1 cellular context compared by ENCODE assay signal in the genomic region with DNA sequence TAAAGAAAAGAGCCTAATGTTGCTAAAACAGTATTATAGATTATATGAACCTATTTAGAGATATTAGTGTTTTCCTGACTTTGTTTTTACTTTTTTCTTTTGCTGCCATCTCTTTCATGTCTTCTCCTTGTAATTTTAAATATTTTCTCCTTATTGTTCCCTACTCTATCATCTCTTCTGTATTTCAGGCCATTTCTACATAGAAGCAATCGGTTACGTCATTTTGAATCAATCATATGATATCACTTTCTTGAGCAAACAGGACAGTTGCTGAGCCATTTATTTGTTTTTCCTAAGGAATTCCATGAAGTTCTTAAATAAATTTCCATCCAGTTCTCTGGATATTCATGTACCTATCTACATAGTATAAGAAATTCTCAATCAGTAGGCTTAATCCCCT.
TF ChIP-seq lines count a peak whose summit lies in the region.

No MANE protein-coding gene starts in this region.

TF ChIP-seq in HEK293, 187 proteins besides CTCF, POLR2A, EP300 and RAD21 (continued from another document):
- TF ChIP-seq, protein P1, sequence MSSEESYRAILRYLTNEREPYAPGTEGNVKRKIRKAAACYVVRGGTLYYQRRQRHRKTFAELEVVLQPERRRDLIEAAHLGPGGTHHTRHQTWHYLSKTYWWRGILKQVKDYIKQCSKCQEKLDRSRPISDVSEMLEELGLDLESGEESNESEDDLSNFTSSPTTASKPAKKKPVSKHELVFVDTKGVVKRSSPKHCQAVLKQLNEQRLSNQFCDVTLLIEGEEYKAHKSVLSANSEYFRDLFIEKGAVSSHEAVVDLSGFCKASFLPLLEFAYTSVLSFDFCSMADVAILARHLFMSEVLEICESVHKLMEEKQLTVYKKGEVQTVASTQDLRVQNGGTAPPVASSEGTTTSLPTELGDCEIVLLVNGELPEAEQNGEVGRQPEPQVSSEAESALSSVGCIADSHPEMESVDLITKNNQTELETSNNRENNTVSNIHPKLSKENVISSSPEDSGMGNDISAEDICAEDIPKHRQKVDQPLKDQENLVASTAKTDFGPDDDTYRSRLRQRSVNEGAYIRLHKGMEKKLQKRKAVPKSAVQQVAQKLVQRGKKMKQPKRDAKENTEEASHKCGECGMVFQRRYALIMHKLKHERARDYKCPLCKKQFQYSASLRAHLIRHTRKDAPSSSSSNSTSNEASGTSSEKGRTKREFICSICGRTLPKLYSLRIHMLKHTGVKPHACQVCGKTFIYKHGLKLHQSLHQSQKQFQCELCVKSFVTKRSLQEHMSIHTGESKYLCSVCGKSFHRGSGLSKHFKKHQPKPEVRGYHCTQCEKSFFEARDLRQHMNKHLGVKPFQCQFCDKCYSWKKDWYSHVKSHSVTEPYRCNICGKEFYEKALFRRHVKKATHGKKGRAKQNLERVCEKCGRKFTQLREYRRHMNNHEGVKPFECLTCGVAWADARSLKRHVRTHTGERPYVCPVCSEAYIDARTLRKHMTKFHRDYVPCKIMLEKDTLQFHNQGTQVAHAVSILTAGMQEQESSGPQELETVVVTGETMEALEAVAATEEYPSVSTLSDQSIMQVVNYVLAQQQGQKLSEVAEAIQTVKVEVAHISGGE (tag by site-specific recombination; conservative IDR thresholded peaks at IDR 0.05; ENCODE audit: low read depth): no peak
